In genomic region chr5:39273314-39273954, GRCh38 we compare ENCODE assay signal across 16 cellular contexts. TPM values are rescaled to one million over a fixed set of nuclear protein-coding genes. Genes with fewer than 3 reads are reported as not detected.
DNase-seq lines count a peak whose midpoint lies in the region; ATAC-seq, FAIRE-seq and TF ChIP-seq lines count a peak whose summit lies in the region.
"Had no signal": no experiment of that assay in that cellular context is flagged by ENCODE, and none has a peak within 500 bp of the region (broad histone marks: within the 10 kb centered on the region; RNA-seq: fewer than 3 reads in every experiment).

No MANE protein-coding gene starts in this region.

- in situ Hi-C loops in HepG2 (cut with HindIII; ENCODE audit: extremely low pct_ligation_motif_present, low pct_unique_long_range_greater_than_20kb) = no loop called here

- H3K36me3 Mint-ChIP-seq in T-helper 2 cell treated with Interferon-gamma antibody and Interleukin-4, amounts not matched to agents 5 μg/mL and 100 μg/mL, for 36 hours (ENCODE audit: low read depth) = peaks cover 12% of the 10 kb centered on the region
- peaks cover 11% of the 10 kb centered on the region for H3K36me3 Mint-ChIP-seq in effector memory CD8-positive, alpha-beta T cell (ENCODE audit: insufficient read depth)

- TF ChIP-seq EP300 in HepG2 (IDR thresholded peaks at IDR 0.05; ENCODE audit: low read depth in 2 of 2, low read length in 2 of 2) = no peak
- TF ChIP-seq EP300 in HepG2 (CRISPR knock-in tag; IDR thresholded peaks at IDR 0.05; ENCODE audit: borderline replicate concordance) = no peak

- WGBS in right lobe of liver (ENCODE audit: insufficient coverage, low coverage, low lambda C conversion rate, missing lambda C conversion rate) = 70% methylated on average over 2 of the region's 2 CpGs
- WGBS in HepG2 (ENCODE audit: low lambda C conversion rate) = 68% methylated on average over 2 of the region's 2 CpGs

- H3K27ac Mint-ChIP-seq in T-helper 2 cell treated with Interferon-gamma antibody and Interleukin-4, amounts not matched to agents 5 μg/mL and 100 μg/mL, for 36 hours = peak overlapping the region; percentile 78
- H3K27ac Mint-ChIP-seq in effector memory CD8-positive, alpha-beta T cell = peak overlapping the region; percentile 95 to 96

- no peak overlapping the region for H3K9ac ChIP-seq in HepG2 (ENCODE audit: insufficient read depth, low read depth, low read length)

- no peak overlapping the region for H2AFZ ChIP-seq in HepG2 (ENCODE audit: low read length)

- no peak for TF ChIP-seq RAD21 in HepG2 (CRISPR knock-in tag; IDR thresholded peaks at IDR 0.05)

- intact Hi-C loops in right lobe of liver (cut with DNase I) (no loop called here), HepG2 (cut with micrococcal nuclease; ENCODE audit: unreplicated experiment) (no loop called here), posterior vena cava (cut with DNase I) (no loop called here)

- no peaks in the 10 kb centered on the region for H4K20me1 ChIP-seq in HepG2 (ENCODE audit: insufficient read depth, low read length)

- H3K9me3 ChIP-seq in right lobe of liver (peaks cover 0 to 5% (median 0%) of the 10 kb centered on the region in 4 donors), HepG2 (ENCODE audit: low read length) (no peaks in the 10 kb centered on the region)
- H3K9me3 ChIP-seq: HAP-1, pancreas had no signal

- CTCF ChIA-PET in HepG2 (lab: Yijun Ruan, JAX; ENCODE audit: low intra/inter-chr PET ratio, low total read pairs) = no interaction called here

- no peak overlapping the region for H3K4me2 ChIP-seq in HepG2 (ENCODE audit: low read depth, low read length)

- no peaks in the 10 kb centered on the region for H3K79me2 ChIP-seq in HepG2 (ENCODE audit: insufficient read depth, low read length)

- BruUV-seq in HepG2 (replicated peaks; lab: Mats Ljungman, UMichigan) = no TSS peak

- DNase-seq in right lobe of liver (no peak), HepG2 (ENCODE audit: low spot score) (no peak), posterior vena cava (ENCODE audit: low spot score) (no peak), NCI-H748 (lab: John Stamatoyannopoulos, UW; ENCODE audit: unreplicated experiment) (no peak), NCI-H526 (lab: John Stamatoyannopoulos, UW) (no peak)
- no peak for DNase-seq in T-helper 2 cell treated with Interferon-gamma antibody and Interleukin-4, amounts not matched to agents 5 μg/mL and 100 μg/mL, for 36 hours (ENCODE audit: low spot score)
- no peak for DNase-seq in effector memory CD8-positive, alpha-beta T cell
- DNase-seq: activated CD4-positive, alpha-beta T cell treated with anti-CD3 and anti-CD28 coated beads for 48 hours; anterior cingulate cortex; NCI-H1436; NCI-H748 treated with DMSO at 0.1 percent for 48 hours; pancreas had no signal

- H3K4me1 Mint-ChIP-seq in T-helper 2 cell treated with Interferon-gamma antibody and Interleukin-4, amounts not matched to agents 5 μg/mL and 100 μg/mL, for 36 hours (ENCODE audit: low read depth) = peaks cover 39% of the 10 kb centered on the region
- H3K4me1 Mint-ChIP-seq in effector memory CD8-positive, alpha-beta T cell (ENCODE audit: low read depth in 2 of 2) = peaks cover 29 to 42% of the 10 kb centered on the region in 2 donors

- TF ChIP-seq POLR2A in right lobe of liver (IDR thresholded peaks at IDR 0.05) (no peak), HepG2 (IDR thresholded peaks at IDR 0.05; ENCODE audit: insufficient read depth in 1 of 2, low read depth in 2 of 2, low read length in 2 of 2) (no peak)

- TF ChIP-seq CTCF in right lobe of liver (IDR thresholded peaks at IDR 0.05) (no peak), HepG2 (CRISPR knock-in tag; IDR thresholded peaks at IDR 0.05) (no peak)

- no peak for FAIRE-seq in HepG2 (lab: Jason Lieb, UNC)
- FAIRE-seq: HTR-8/SVneo, pancreas had no signal

- no peaks in the 10 kb centered on the region for H3K36me3 ChIP-seq in right lobe of liver
- no peaks in the 10 kb centered on the region for H3K36me3 ChIP-seq in HepG2 (replicated peaks in 1 of 2; ENCODE audit: control insufficient read depth in 1 of 2, insufficient read depth in 2 of 2, low read length in 2 of 2)
- H3K36me3 ChIP-seq: HAP-1, pancreas had no signal

- peak overlapping the region in 2 of 3 donors; percentile 39 to 40 for H3K27ac ChIP-seq in right lobe of liver
- H3K27ac ChIP-seq in HepG2 (ENCODE audit: extremely low read length, insufficient read depth, low read length) = no peak overlapping the region

- no peaks in the 10 kb centered on the region for H3K27me3 Mint-ChIP-seq in T-helper 2 cell treated with Interferon-gamma antibody and Interleukin-4, amounts not matched to agents 5 μg/mL and 100 μg/mL, for 36 hours (ENCODE audit: low read depth)
- no peaks in the 10 kb centered on the region for H3K27me3 Mint-ChIP-seq in effector memory CD8-positive, alpha-beta T cell

- H3K4me3 Mint-ChIP-seq in T-helper 2 cell treated with Interferon-gamma antibody and Interleukin-4, amounts not matched to agents 5 μg/mL and 100 μg/mL, for 36 hours = peak overlapping the region; percentile 50
- H3K4me3 Mint-ChIP-seq in effector memory CD8-positive, alpha-beta T cell = peak overlapping the region; percentile 64 to 78

- H3K4me3 ChIP-seq in right lobe of liver = peak overlapping the region in 1 of 3 donors; percentile 9
- no peak overlapping the region for H3K4me3 ChIP-seq in HepG2 (replicated peaks in 1 of 3; ENCODE audit: insufficient read depth in 1 of 3, low read depth in 2 of 3, low read length in 3 of 3)
- H3K4me3 ChIP-seq: HAP-1 had no signal

- POLR2A ChIA-PET in HepG2 (lab: Yijun Ruan, JAX) = no interaction called here

- H3K4me1 ChIP-seq in right lobe of liver (no peaks in the 10 kb centered on the region), HepG2 (ENCODE audit: insufficient read depth, low read length) (no peaks in the 10 kb centered on the region)
- H3K4me1 ChIP-seq: HAP-1 had no signal

- ATAC-seq in right lobe of liver (peak in 3 of 4 donors; percentile 16 to 41 (median 40)), HepG2 (no peak), GM21526 (IDR thresholded peaks at IDR 0.05; ENCODE audit: low FRiP score, unreplicated experiment) (no peak)
- ATAC-seq in effector memory CD8-positive, alpha-beta T cell (replicated peaks) = peak; percentile 65

- no peaks in the 10 kb centered on the region for H3K9me3 Mint-ChIP-seq in T-helper 2 cell treated with Interferon-gamma antibody and Interleukin-4, amounts not matched to agents 5 μg/mL and 100 μg/mL, for 36 hours
- no peaks in the 10 kb centered on the region for H3K9me3 Mint-ChIP-seq in effector memory CD8-positive, alpha-beta T cell

- no peaks in the 10 kb centered on the region for H3K27me3 ChIP-seq in right lobe of liver
- H3K27me3 ChIP-seq in HepG2 (ENCODE audit: control insufficient read depth in 1 of 2, insufficient read depth in 2 of 2, low read length in 2 of 2) = no peaks in the 10 kb centered on the region
- H3K27me3 ChIP-seq: pancreas had no signal

TF ChIP-seq in HepG2, 621 proteins besides CTCF, POLR2A, EP300 and RAD21:
- TF ChIP-seq SAP130 (CRISPR knock-in tag; IDR thresholded peaks at IDR 0.05; ENCODE audit: low read depth) = no peak

RNA-seq across cellular contexts. Expression of gene FYB1, which starts 54.1 kb away (rescaled TPM):
- total RNA-seq in right lobe of liver (10 to 100 TPM in 3 of 6 experiments, 1 to 10 TPM in 3; 3.7 to 15.3 (median 9.1) TPM), HepG2 (2016; rRNA removed; fragmentation: Illumina TruSeq; extraction: Trizol) (not detected in 2 replicates), posterior vena cava (10 to 100 TPM; 10.1 to 26.0 TPM)
- not detected in 2 replicates for total RNA-seq in HepG2 (2016; cell fraction: cytosol; rRNA removed; fragmentation: Illumina TruSeq; extraction: Trizol; ENCODE audit: low read depth)
- not detected in 2 replicates for total RNA-seq in HepG2 (2016; cell fraction: insoluble cytoplasmic fraction; rRNA removed; fragmentation: Illumina TruSeq; extraction: Trizol)
- not detected in 2 replicates for total RNA-seq in HepG2 (2016; cell fraction: membrane; rRNA removed; fragmentation: Illumina TruSeq; extraction: Trizol)
- total RNA-seq in HepG2 (2016; cell fraction: nucleus; rRNA removed; fragmentation: Illumina TruSeq; extraction: Trizol) = not detected in 2 replicates
- polyA plus RNA-seq in HepG2 (2011; rRNA removed) = 0.03 TPM in 1 of 2 replicates, not detected in the other
- polyA plus RNA-seq in HepG2 (2011; cell fraction: cytosol; rRNA removed) = not detected in 2 replicates
- polyA plus RNA-seq in HepG2 (2011; cell fraction: nucleus; rRNA removed) = 0.03 and 0.12 TPM in 2 replicates
- 0.11 TPM in 1 of 2 replicates, not detected in the other for polyA plus RNA-seq in HepG2 (2012)
- not detected in 2 replicates for polyA plus RNA-seq in HepG2 (2016; cell fraction: cytosol; fragmentation: Illumina TruSeq; extraction: Trizol; ENCODE audit: low read depth)
- polyA plus RNA-seq in HepG2 (2016; cell fraction: insoluble cytoplasmic fraction; fragmentation: Illumina TruSeq; extraction: Trizol; ENCODE audit: low read depth) = not detected in 2 replicates
- polyA plus RNA-seq in HepG2 (2016; cell fraction: membrane; fragmentation: Illumina TruSeq; extraction: Trizol; ENCODE audit: low read depth) = not detected in 2 replicates
- polyA plus RNA-seq in HepG2 (2016; cell fraction: nucleus; fragmentation: Illumina TruSeq; extraction: Trizol; ENCODE audit: insufficient read depth, low read depth) = not detected in 2 replicates
- polyA minus RNA-seq in HepG2 (2011; rRNA and poly(A)+ RNA removed; ENCODE audit: low replicate concordance) = 0.28 TPM in 1 of 2 replicates, not detected in the other
- not detected in 2 replicates for polyA minus RNA-seq in HepG2 (2011; cell fraction: cytosol; rRNA and poly(A)+ RNA removed)
- polyA minus RNA-seq in HepG2 (2011; cell fraction: nucleus; rRNA and poly(A)+ RNA removed) = 0.12 and 0.26 TPM in 2 replicates
- total RNA-seq: dermis microvascular lymphatic vessel endothelial cell had no signal

Comparison
In these comparisons a context has a peak if more than half of its experiments do, and no peak if none do; other contexts are left out.
1. ATAC-seq: peak in right lobe of liver (3 of 4) and effector memory CD8-positive, alpha-beta T cell (single experiment); none in HepG2 (single experiment) and GM21526 (single experiment).
2. RNA of gene FYB1, which starts 54.1 kb away (total RNA-seq): 10.1 to 26.0 TPM in posterior vena cava and 3.7 to 15.3 TPM in right lobe of liver; not detected in HepG2; every median in the first group is over 4 times any median in the second.